1 cellular context compared by ENCODE assay signal in genomic region chr10:77614778-77615625, GRCh38.
TF ChIP-seq lines count a peak whose summit lies in the region.

No MANE protein-coding gene starts in this region.

TF ChIP-seq in GM23338, 12 proteins besides CTCF, POLR2A, EP300 and RAD21:
- TF ChIP-seq CREB1 (CRISPR knock-in tag; IDR thresholded peaks at IDR 0.05; ENCODE audit: low read depth) = no peak
- TF ChIP-seq EZH2 (IDR thresholded peaks at IDR 0.05; ENCODE audit: low read depth, unreplicated experiment) = no peak
- no peak for TF ChIP-seq ZNF114 (CRISPR knock-in tag; IDR thresholded peaks at IDR 0.05)
- no peak for TF ChIP-seq POLR2AphosphoS5 (IDR thresholded peaks at IDR 0.05; ENCODE audit: low read depth)
- TF ChIP-seq ZNF462 (CRISPR knock-in tag; IDR thresholded peaks at IDR 0.05) = no peak
